ENCODE assay signal across 11 cellular contexts in the genomic region with DNA sequence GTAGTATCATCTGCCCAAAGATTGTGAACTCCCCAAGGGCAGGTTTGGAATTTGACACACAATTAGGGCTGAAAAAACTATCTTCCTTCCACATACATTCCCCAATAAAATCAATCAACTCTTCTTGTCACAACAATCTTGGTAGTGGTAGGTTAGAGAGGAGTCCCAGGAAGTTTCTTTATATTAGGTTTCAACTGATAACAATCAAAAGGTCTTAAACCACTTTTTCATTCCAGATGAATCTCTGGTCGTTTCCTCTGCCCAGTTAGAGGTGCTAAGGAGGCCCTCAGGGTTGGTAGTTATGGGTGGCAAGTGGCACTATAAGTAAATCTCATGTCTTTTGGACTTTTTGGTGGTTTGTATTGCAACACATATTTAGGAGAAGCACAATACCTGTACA. TPM values are rescaled to one million over a fixed set of nuclear protein-coding genes. Genes with fewer than 3 reads are reported as not detected.
DNase-seq lines count a peak whose midpoint lies in the region; ATAC-seq, FAIRE-seq and TF ChIP-seq lines count a peak whose summit lies in the region.
"Had no signal": no experiment of that assay in that cellular context is flagged by ENCODE, and none has a peak within 500 bp of the region (broad histone marks: within the 10 kb centered on the region; RNA-seq: fewer than 3 reads in every experiment).

No MANE protein-coding gene starts in this region.

- H2BK20ac ChIP-seq in IMR-90 (ENCODE audit: low read depth, low read length): peak overlapping the region; percentile 98

- H3K4me2 ChIP-seq in BLaER1 (peak overlapping the region; percentile 98), IMR-90 (ENCODE audit: low read depth, low read length) (peak overlapping the region; percentile 86), K562 (ENCODE audit: insufficient read depth, low read length) (peak overlapping the region; percentile 94; the same call in 1 of the 2 replicates)

- H3K9me3 Mint-ChIP-seq in nephron: no peaks in the 10 kb centered on the region

- H3K4me1 ChIP-seq in BLaER1 (peaks cover 30% of the 10 kb centered on the region), IMR-90 (ENCODE audit: control insufficient read depth, insufficient read depth, low read length) (peaks cover 7% of the 10 kb centered on the region), K562 (replicated peaks in 1 of 2; ENCODE audit: control insufficient read depth in 2 of 2, insufficient read depth in 2 of 2, low read length in 2 of 2) (peaks cover 16 to 36% of the 10 kb centered on the region in 2 experiments)

- H3K27ac Mint-ChIP-seq in nephron: peak overlapping the region; percentile 97 to 99 (median 98)

- H3K4me3 ChIP-seq in BLaER1: peak overlapping the region; percentile 94; the same call in 1 of the 2 replicates
- no peak overlapping the region for H3K4me3 ChIP-seq in IMR-90 (ENCODE audit: insufficient read depth, low read depth, low read length)
- H3K4me3 ChIP-seq in K562: no peak overlapping the region

- ATAC-seq in IMR-90 (ENCODE audit: low read depth) (no peak), K562 (no peak)

- H3K9me1 ChIP-seq in IMR-90 (ENCODE audit: insufficient read depth, low read length) (peaks cover 3% of the 10 kb centered on the region), K562 (ENCODE audit: control insufficient read depth, insufficient read depth, low read length) (no peaks in the 10 kb centered on the region)

- intact Hi-C loops in IMR-90 (cut with micrococcal nuclease) (loop anchor here (5.0 kb wide), 4 partner anchors 58 to 648 kb away; no protein-coding TSS in a partner anchor), K562 (cut with micrococcal nuclease) (loop anchor here (5.0 kb wide), 3 partner anchors 78 to 382 kb away; partner anchors contain the start of gene SCAF11)

- H3K79me1 ChIP-seq in IMR-90 (ENCODE audit: low read depth in 1 of 2, low read length in 2 of 2): peaks cover 11 to 37% of the 10 kb centered on the region in 2 experiments

- H2BK5ac ChIP-seq in IMR-90 (ENCODE audit: low read depth, low read length, poor library complexity, severe bottlenecking): peak overlapping the region; percentile 96

- peak overlapping the region; percentile 95 for H2BK15ac ChIP-seq in IMR-90 (ENCODE audit: low read depth, low read length)

- dilution Hi-C loops in IMR-90 (cut with HindIII; ENCODE audit: low sequenced_read_pairs, unreplicated experiment): no loop called here

- H3K27me3 ChIP-seq in BLaER1 (no peaks in the 10 kb centered on the region), IMR-90 (ENCODE audit: control insufficient read depth, insufficient read depth, low read length) (no peaks in the 10 kb centered on the region), K562 (ENCODE audit: control insufficient read depth in 2 of 2, insufficient read depth in 2 of 2, low read length in 2 of 2) (no peaks in the 10 kb centered on the region)
- H3K27me3 ChIP-seq: ovary had no signal

- H2AK9ac ChIP-seq in IMR-90 (replicated peaks; ENCODE audit: low read depth, low read length, poor library complexity): peak overlapping the region; percentile 97

- H3K4me1 Mint-ChIP-seq in nephron: peaks cover 24% of the 10 kb centered on the region

- DNase-seq in IMR-90 (no peak), K562 (ENCODE audit: extremely low read depth in 1 of 4, low spot score in 3 of 4) (no peak), cortex of kidney (lab: John Stamatoyannopoulos, UW) (no peak), SK-N-DZ (ENCODE audit: low spot score) (no peak), SW480 (ENCODE audit: low spot score) (no peak)
- DNase-seq in stimulated activated CD4-positive, alpha-beta T cell treated with anti-CD3 and anti-CD28 coated beads, Interleukin-4, amount 100 ng/mL, for 4 hours: no peak
- DNase-seq: NCI-H1417 had no signal

- BruUV-seq in IMR-90 (replicated peaks; lab: Mats Ljungman, UMichigan) (no TSS peak), K562 (replicated peaks; lab: Mats Ljungman, UMichigan) (no TSS peak)

- WGBS in IMR-90 (ENCODE audit: extremely low coverage in 2 of 2, insufficient read length in 1 of 2), 2 experiments: no CpG with 5 or more reads among the region's 1 CpG
- WGBS in K562 (ENCODE audit: insufficient coverage, low coverage, missing lambda C conversion rate): 18% methylated on average over 1 of the region's 1 CpG

- TF ChIP-seq RAD21 in IMR-90 (IDR thresholded peaks at IDR 0.05; ENCODE audit: low read length) (no peak), K562 (CRISPR knock-in tag; conservative IDR thresholded peaks at IDR 0.05 in 1 of 2, IDR thresholded peaks at IDR 0.05 in 1 of 2) (no peak; a peak in 1 of 4 replicates)

- peak overlapping the region; percentile 100 for H3K14ac ChIP-seq in IMR-90 (replicated peaks; ENCODE audit: low read depth, low read length)

- POLR2A ChIA-PET in IMR-90 (lab: Charles Lee; ENCODE audit: unreplicated experiment): interaction anchor here (0.5 to 1.0 kb wide), 2 partner anchors 12 to 329 kb away, joined by 3 read pairs; no protein-coding TSS in a partner anchor
- POLR2A ChIA-PET in K562 (lab: Yijun Ruan, JAX): no interaction called here

- no peak for TF ChIP-seq EP300 in K562 (IDR thresholded peaks at IDR 0.05; ENCODE audit: low read length)

- peak overlapping the region; percentile 95 for H2BK120ac ChIP-seq in IMR-90 (ENCODE audit: low read depth, low read length)

- H3K79me2 ChIP-seq in K562 (ENCODE audit: control insufficient read depth, insufficient read depth, low read length): peaks cover 38% of the 10 kb centered on the region

- no peaks in the 10 kb centered on the region for H3K9me3 ChIP-seq in BLaER1
- H3K9me3 ChIP-seq in IMR-90 (ENCODE audit: control insufficient read depth, insufficient read depth, low read length): no peaks in the 10 kb centered on the region
- no peaks in the 10 kb centered on the region for H3K9me3 ChIP-seq in K562 (replicated peaks; ENCODE audit: control insufficient read depth, insufficient read depth, low read depth, low read length)
- H3K9me3 ChIP-seq: ovary had no signal

- peaks cover 6% of the 10 kb centered on the region for H3K27me3 Mint-ChIP-seq in nephron (ENCODE audit: low read depth)

- TF ChIP-seq CTCF in IMR-90 (conservative IDR thresholded peaks at IDR 0.05; ENCODE audit: low read depth, low read length) (no peak), K562 (IDR thresholded peaks at IDR 0.05 in 2 of 3, conservative IDR thresholded peaks at IDR 0.05 in 1 of 3; ENCODE audit: insufficient read depth in 2 of 3, low read depth in 1 of 3, low read length in 3 of 3) (no peak), nephron (IDR thresholded peaks at IDR 0.05; ENCODE audit: unreplicated experiment in 3 of 3) (no peak)

- H2AFZ ChIP-seq in IMR-90 (replicated peaks; ENCODE audit: low read length, poor library complexity) (peak overlapping the region; percentile 83), K562 (ENCODE audit: low read depth, low read length) (peak overlapping the region; percentile 97)

- in situ Hi-C loops in IMR-90 (cut with MboI; ENCODE audit: low sequenced_read_pairs): loop anchor here (10.0 kb wide), 1 partner anchor 181 kb away; no protein-coding TSS in a partner anchor
- in situ Hi-C loops in K562 (cut with MboI): no loop called here

- FAIRE-seq in K562 (lab: Jason Lieb, UNC): no peak
- FAIRE-seq: colon had no signal

- H3K36me3 Mint-ChIP-seq in nephron (ENCODE audit: low read depth): peaks cover 20% of the 10 kb centered on the region

- H3K36me3 ChIP-seq in BLaER1: peaks cover 19% of the 10 kb centered on the region
- peaks cover 17% of the 10 kb centered on the region for H3K36me3 ChIP-seq in IMR-90 (ENCODE audit: control insufficient read depth, insufficient read depth, low read length)
- H3K36me3 ChIP-seq in K562 (ENCODE audit: control insufficient read depth, insufficient read depth, low read length): peaks cover 19% of the 10 kb centered on the region
- H3K36me3 ChIP-seq: ovary had no signal

- peak overlapping the region; percentile 98; the same call in 1 of the 2 replicates for H3K27ac ChIP-seq in BLaER1
- peak overlapping the region; percentile 94 for H3K27ac ChIP-seq in IMR-90 (ENCODE audit: insufficient read depth, low read length)
- no peak overlapping the region for H3K27ac ChIP-seq in K562 (ENCODE audit: extremely low read depth, low read depth, low read length)

- H4K8ac ChIP-seq in IMR-90 (ENCODE audit: low read depth in 2 of 2, low read length in 2 of 2): peak overlapping the region; percentile 94 to 98

- H3K18ac ChIP-seq in IMR-90 (ENCODE audit: low read depth, low read length): peak overlapping the region; percentile 89

- peak overlapping the region; percentile 95 to 99 (median 97) for H3K4me3 Mint-ChIP-seq in nephron

- peak overlapping the region; percentile 100 for H3K23ac ChIP-seq in IMR-90 (ENCODE audit: low read depth, low read length)

- peak overlapping the region; percentile 98 for H4K91ac ChIP-seq in IMR-90 (ENCODE audit: insufficient read depth, low read depth, low read length)

- TF ChIP-seq POLR2A in IMR-90 (IDR thresholded peaks at IDR 0.05; ENCODE audit: low read depth, low read length): no peak
- TF ChIP-seq POLR2A in K562 (conservative IDR thresholded peaks at IDR 0.05): no peak

- H3K9ac ChIP-seq in BLaER1 (peak overlapping the region; percentile 99), IMR-90 (ENCODE audit: low read depth, low read length) (peak overlapping the region; percentile 93; the same call in 1 of the 2 replicates), K562 (ENCODE audit: insufficient read depth in 1 of 2, low read depth in 2 of 2, low read length in 2 of 2) (peak overlapping the region in 1 of 2 experiments; percentile 86; a peak in 2 of 4 replicates)

- CTCF ChIA-PET in IMR-90 (lab: Yijun Ruan, JAX): no interaction called here
- CTCF ChIA-PET in K562 (lab: Yijun Ruan, JAX; ENCODE audit: low intra/inter-chr PET ratio): no interaction called here

- H2AK5ac ChIP-seq in IMR-90 (ENCODE audit: low read depth, low read length): peak overlapping the region; percentile 98; the same call in 1 of the 2 replicates

- H4K20me1 ChIP-seq in BLaER1: peaks cover 29% of the 10 kb centered on the region
- H4K20me1 ChIP-seq in IMR-90 (ENCODE audit: insufficient read depth, low read length): peaks cover 33% of the 10 kb centered on the region
- H4K20me1 ChIP-seq in K562 (replicated peaks; ENCODE audit: control insufficient read depth, insufficient read depth, low read length): peaks cover 17% of the 10 kb centered on the region

- H3K4ac ChIP-seq in IMR-90 (ENCODE audit: low read depth, low read length): peak overlapping the region; percentile 99

- peak overlapping the region; percentile 83 for H4K5ac ChIP-seq in IMR-90 (ENCODE audit: low read depth, low read length)

- peak overlapping the region; percentile 99 for H3K56ac ChIP-seq in IMR-90 (ENCODE audit: extremely low read depth, insufficient read depth, low read length)

RNA-seq across cellular contexts. Expression of gene SLC38A2, which starts 1.7 kb away (rescaled TPM):
- total RNA-seq in IMR-90 (2012; rRNA removed) (881 and 1,389 TPM in 2 replicates), K562 (2014; rRNA removed) (176 and 194 TPM in 2 replicates), K562 (2014; rRNA removed; fragmentation: Illumina TruSeq; extraction: Trizol) (227 and 308 TPM in 2 replicates), K562 (2015; rRNA removed; fragmentation: Illumina TruSeq; extraction: Trizol) (106 and 114 TPM in 2 replicates), K562 (2021) (249 and 292 TPM in 2 replicates)
- polyA plus RNA-seq in IMR-90 (2012; rRNA removed) (213 and 313 TPM in 2 replicates), K562 (2011; rRNA removed) (122 and 143 TPM in 2 replicates), K562 (2014; fragmentation: Illumina TruSeq; extraction: Trizol) (180 and 209 TPM in 2 replicates), K562 (2014; fragmentation: Nextera tagmentation; extraction: Ambion mirVana) (100 to 1,000 TPM in 1 of 2 experiments, 10 to 100 TPM in 1; 98.7 to 132 TPM), K562 (2014; rRNA removed) (117 and 130 TPM in 2 replicates)
- polyA plus RNA-seq in IMR-90 (2012; cell fraction: cytosol; rRNA removed): 33.9 and 129 TPM in 2 replicates
- 118 and 947 TPM in 2 replicates for polyA plus RNA-seq in IMR-90 (2012; cell fraction: nucleus; rRNA removed; ENCODE audit: low replicate concordance)
- 290 and 561 TPM in 2 replicates for total RNA-seq in K562 (2011; cell fraction: chromatin; rRNA removed; ENCODE audit: low replicate concordance)
- total RNA-seq in K562 (2011; cell fraction: nucleolus; rRNA removed): 141 TPM in 2 replicates
- total RNA-seq in K562 (2011; cell fraction: nucleoplasm; rRNA removed): 257 and 355 TPM in 2 replicates
- 83.9 and 91.7 TPM in 2 replicates for polyA plus RNA-seq in K562 (2011; cell fraction: cytosol; rRNA removed)
- 241 and 296 TPM in 2 replicates for polyA plus RNA-seq in K562 (2011; cell fraction: nucleus; rRNA removed)
- polyA plus RNA-seq in K562 (2012): 79.7 and 147 TPM in 2 replicates
- polyA minus RNA-seq in K562 (2011; rRNA and poly(A)+ RNA removed): 176 and 180 TPM in 2 replicates
- 73.8 and 122 TPM in 2 replicates for polyA minus RNA-seq in K562 (2011; cell fraction: cytosol; rRNA and poly(A)+ RNA removed)
- polyA minus RNA-seq in K562 (2011; cell fraction: nucleus; rRNA and poly(A)+ RNA removed): 275 and 440 TPM in 2 replicates
- 155 and 160 TPM in 2 replicates for polyA plus RNA-seq in SK-N-DZ (2014; cell fraction: cytosol; rRNA removed)
- 232 and 278 TPM in 2 replicates for polyA plus RNA-seq in SK-N-DZ (2014; cell fraction: nucleus; rRNA removed)
